Comparison of ENCODE assay signal across 30 cellular contexts in the genomic region with DNA sequence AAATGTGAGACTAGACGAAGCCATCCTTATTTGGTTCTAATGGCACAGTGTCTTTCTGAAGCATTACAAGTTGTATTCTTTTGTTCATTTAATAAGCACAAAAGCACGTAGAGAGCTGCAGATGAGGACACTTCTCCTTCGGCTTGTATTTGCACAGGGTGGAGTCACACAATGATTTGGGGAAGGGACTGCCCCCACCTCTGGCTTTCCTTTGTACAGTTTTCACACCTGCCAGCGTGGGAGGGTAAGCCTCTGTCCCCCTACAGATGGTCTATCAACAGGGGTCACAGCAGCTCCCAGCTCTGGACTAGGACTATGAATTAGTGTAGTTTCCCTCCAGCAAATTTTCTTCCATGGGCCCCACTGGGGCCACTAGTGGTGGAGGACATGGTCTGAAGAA.
A peak's percentile ranks its signal among the peaks of the same experiment; 100 is the strongest.
DNase-seq lines count a peak whose midpoint lies in the region; ATAC-seq, FAIRE-seq and TF ChIP-seq lines count a peak whose summit lies in the region.
"Had no signal": no experiment of that assay in that cellular context is flagged by ENCODE, and none has a peak within 500 bp of the region (broad histone marks: within the 10 kb centered on the region; RNA-seq: fewer than 3 reads in every experiment).

No MANE protein-coding gene starts in this region.

- H3K4me3 Mint-ChIP-seq in memory B cell (peak overlapping the region; percentile 40), type B pancreatic cell (no peak overlapping the region)
- H3K4me3 Mint-ChIP-seq: activated CD4-positive, alpha-beta T cell treated with anti-CD3 and anti-CD28 coated beads, Interleukin-2, amount 10 ng/mL, durations not matched to agents 24 days and 14 days; activated naive CD4-positive, alpha-beta T cell treated with anti-CD3 and anti-CD28 coated beads, Interleukin-2, amount 50 U/mL, for 24 hours; brain; CD8-positive, alpha-beta memory T cell had no signal

- ATAC-seq in memory B cell (ENCODE audit: low read depth): no peak
- no peak for ATAC-seq in esophagus mucosa
- ATAC-seq: GM12878, heart left ventricle, HepG2, psoas muscle, sciatic nerve had no signal

- TF ChIP-seq CTCF in type B pancreatic cell (conservative IDR thresholded peaks at IDR 0.05): no peak

- FAIRE-seq in RCC 7860 (lab: Jason Lieb, UNC): no peak
- FAIRE-seq: GM12878, HepG2 had no signal

- H3K27ac Mint-ChIP-seq in memory B cell (peak overlapping the region; percentile 67), type B pancreatic cell (no peak overlapping the region)
- H3K27ac Mint-ChIP-seq: activated CD4-positive, alpha-beta T cell treated with anti-CD3 and anti-CD28 coated beads, Interleukin-2, amount 10 ng/mL, durations not matched to agents 24 days and 14 days; activated naive CD4-positive, alpha-beta T cell treated with anti-CD3 and anti-CD28 coated beads, Interleukin-2, amount 50 U/mL, for 24 hours; CD8-positive, alpha-beta memory T cell had no signal

- H3K9me3 Mint-ChIP-seq in memory B cell (peaks cover 4% of the 10 kb centered on the region), type B pancreatic cell (no peaks in the 10 kb centered on the region)
- H3K9me3 Mint-ChIP-seq: activated CD4-positive, alpha-beta T cell treated with anti-CD3 and anti-CD28 coated beads, Interleukin-2, amount 10 ng/mL, durations not matched to agents 24 days and 14 days had no signal

- DNase-seq in DMS153 (lab: John Stamatoyannopoulos, UW) (peak; percentile 81), NCI-H2029 (lab: John Stamatoyannopoulos, UW) (peak; percentile 41), NCI-H748 treated with DMSO at 0.1 percent for 48 hours (lab: John Stamatoyannopoulos, UW) (peak; percentile 95), memory B cell (ENCODE audit: low spot score in 2 of 2) (no peak), type B pancreatic cell (ENCODE audit: extremely low spot score, unreplicated experiment) (no peak), superior temporal gyrus (ENCODE audit: extremely low spot score) (no peak), RCC 7860 (ENCODE audit: low spot score) (no peak)
- DNase-seq: ACHN; activated CD4-positive, alpha-beta T cell treated with anti-CD3 and anti-CD28 coated beads, Interleukin-2, amount 10 ng/mL, durations not matched to agents 24 days and 14 days; amniotic stem cell; BE2C; CD8-positive, alpha-beta memory T cell; cerebellar nuclear complex; dermis blood vessel endothelial cell; foreskin fibroblast; HCEC 1CT; heart left ventricle; islet precursor cell; left ventricle myocardium inferior; NCI-H2081 treated with DMSO at 0.1 percent for 48 hours; psoas muscle; RPMI8226; stimulated activated CD4-positive, alpha-beta T cell treated with anti-CD3 and anti-CD28 coated beads, Interleukin-2, amount 100 ng/mL, for 48 hours; T1000 had no signal

- no peaks in the 10 kb centered on the region for H3K27me3 Mint-ChIP-seq in memory B cell
- H3K27me3 Mint-ChIP-seq in type B pancreatic cell: no peaks in the 10 kb centered on the region
- H3K27me3 Mint-ChIP-seq: activated CD4-positive, alpha-beta T cell treated with anti-CD3 and anti-CD28 coated beads, Interleukin-2, amount 10 ng/mL, durations not matched to agents 24 days and 14 days; activated naive CD4-positive, alpha-beta T cell treated with anti-CD3 and anti-CD28 coated beads, Interleukin-2, amount 50 U/mL, for 24 hours; brain; CD8-positive, alpha-beta memory T cell had no signal

- H3K4me1 Mint-ChIP-seq in memory B cell (peaks cover 38% of the 10 kb centered on the region), type B pancreatic cell (ENCODE audit: unreplicated experiment) (no peaks in the 10 kb centered on the region)
- H3K4me1 Mint-ChIP-seq: activated CD4-positive, alpha-beta T cell treated with anti-CD3 and anti-CD28 coated beads, Interleukin-2, amount 10 ng/mL, durations not matched to agents 24 days and 14 days; activated naive CD4-positive, alpha-beta T cell treated with anti-CD3 and anti-CD28 coated beads, Interleukin-2, amount 50 U/mL, for 24 hours; CD8-positive, alpha-beta memory T cell had no signal

- H3K36me3 Mint-ChIP-seq in memory B cell: no peaks in the 10 kb centered on the region
- no peaks in the 10 kb centered on the region for H3K36me3 Mint-ChIP-seq in type B pancreatic cell
- H3K36me3 Mint-ChIP-seq: activated naive CD4-positive, alpha-beta T cell treated with anti-CD3 and anti-CD28 coated beads, Interleukin-2, amount 50 U/mL, for 24 hours; brain; CD8-positive, alpha-beta memory T cell had no signal

Comparison
In these comparisons a context has a peak if more than half of its experiments do, and no peak if none do; other contexts are left out.
1. DNase-seq: peak in DMS153 (single experiment), NCI-H2029 (single experiment) and NCI-H748 treated with DMSO at 0.1 percent for 48 hours (single experiment); none in memory B cell (0 of 2), type B pancreatic cell (single experiment), superior temporal gyrus (single experiment) and RCC 7860 (single experiment).